ENCODE assay signal across 8 cellular contexts in the genomic region with DNA sequence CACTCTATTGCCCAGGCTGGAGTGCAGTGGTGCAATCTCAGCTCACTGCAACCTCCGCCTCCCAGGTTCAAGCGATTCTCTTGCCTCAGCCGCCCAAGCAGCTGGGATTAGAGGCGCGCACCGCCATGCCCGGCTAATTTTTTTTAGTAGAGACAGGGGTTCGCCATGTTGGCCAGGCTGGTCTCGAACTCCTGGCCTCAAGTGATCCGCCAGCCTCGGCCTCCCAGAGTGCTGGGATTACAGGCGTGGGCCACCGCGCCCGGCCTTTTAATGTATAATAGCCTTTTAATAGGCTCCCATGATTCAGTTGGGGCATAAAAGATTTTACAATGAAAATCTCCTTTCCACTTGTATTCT. TPM values are rescaled to one million over a fixed set of nuclear protein-coding genes. Genes with fewer than 3 reads are reported as not detected.
DNase-seq lines count a peak whose midpoint lies in the region; ATAC-seq and TF ChIP-seq lines count a peak whose summit lies in the region.
"Not testable (repeated sequence)": the region's sequence is repeated elsewhere in the genome, so short reads cannot be mapped to it uniquely, and the experiment has no call there.

No MANE protein-coding gene starts in this region.

- not testable (repeated sequence) for H3K9me2 ChIP-seq in DOHH2 (replicated peaks; ENCODE audit: control insufficient read depth, low read length)

- intact Hi-C loops in gastrocnemius medialis (cut with DNase I; ENCODE audit: low total_unique reads); upper lobe of right lung (cut with DNase I): not testable (repeated sequence)

- not testable (repeated sequence) for H3K27ac Mint-ChIP-seq in activated naive CD4-positive, alpha-beta T cell treated with anti-CD3 and anti-CD28 coated beads, Interleukin-2, amount 50 U/mL, for 24 hours

- not testable (repeated sequence) for H3K27me3 ChIP-seq in DOHH2 (ENCODE audit: control insufficient read depth, low read length); RWPE2 (ENCODE audit: insufficient read depth, poor library complexity, severe bottlenecking); ectodermal cell (ENCODE audit: control insufficient read depth, insufficient read depth, low read length, poor library complexity, severe bottlenecking); mucosa of rectum (ENCODE audit: control insufficient read depth in 2 of 2, insufficient read depth in 2 of 2, low read length in 2 of 2); gastrocnemius medialis; upper lobe of right lung

- H3F3A ChIP-seq in DOHH2 (ENCODE audit: control insufficient read depth, insufficient read depth) = not testable (repeated sequence)

- H3K9me3 ChIP-seq in DOHH2 (ENCODE audit: control insufficient read depth, insufficient read depth, low read length); RWPE2 (ENCODE audit: severe bottlenecking); ectodermal cell (ENCODE audit: control insufficient read depth, low read length); mucosa of rectum (ENCODE audit: control insufficient read depth in 2 of 2, low read length in 2 of 2); gastrocnemius medialis; upper lobe of right lung: not testable (repeated sequence)

- TF ChIP-seq CTCF in DOHH2 (IDR thresholded peaks at IDR 0.05; ENCODE audit: low read depth, low read length, poor library complexity, severe bottlenecking); RWPE2 (IDR thresholded peaks at IDR 0.05; ENCODE audit: poor library complexity, severe bottlenecking); gastrocnemius medialis (IDR thresholded peaks at IDR 0.05 in 4 of 5, conservative IDR thresholded peaks at IDR 0.05 in 1 of 5); upper lobe of right lung (IDR thresholded peaks at IDR 0.05): not testable (repeated sequence)

- not testable (repeated sequence) for H3K36me3 ChIP-seq in DOHH2 (ENCODE audit: control insufficient read depth, low read length); RWPE2 (ENCODE audit: low read depth); ectodermal cell (ENCODE audit: control insufficient read depth, insufficient read depth, low read length); mucosa of rectum (ENCODE audit: control insufficient read depth in 2 of 2, insufficient read depth in 2 of 2, low read length in 2 of 2); gastrocnemius medialis; upper lobe of right lung

- peaks cover 63% of the 10 kb centered on the region for H3K4me1 Mint-ChIP-seq in activated naive CD4-positive, alpha-beta T cell treated with anti-CD3 and anti-CD28 coated beads, Interleukin-2, amount 50 U/mL, for 24 hours

- not testable (repeated sequence) for H4K20me1 ChIP-seq in DOHH2 (ENCODE audit: control insufficient read depth, insufficient read depth, low read depth, low read length)

- not testable (repeated sequence) for ATAC-seq in RWPE2 (ENCODE audit: low read depth); gastrocnemius medialis; upper lobe of right lung

- H3K4me3 ChIP-seq in DOHH2 (ENCODE audit: low read length) = peak overlapping the region; percentile 73
- H3K4me3 ChIP-seq in RWPE2 (ENCODE audit: severe bottlenecking) = peak overlapping the region; percentile 28
- peak overlapping the region; percentile 24 for H3K4me3 ChIP-seq in ectodermal cell (ENCODE audit: insufficient read depth, low read depth, low read length)
- H3K4me3 ChIP-seq in iPS-11a (ENCODE audit: low read depth, low read length) = peak overlapping the region; percentile 33
- H3K4me3 ChIP-seq in mucosa of rectum (ENCODE audit: low read length in 2 of 2) = peak overlapping the region; percentile 62 to 71
- H3K4me3 ChIP-seq in gastrocnemius medialis = peak overlapping the region; percentile 47 to 55 (median 53)
- peak overlapping the region; percentile 34 for H3K4me3 ChIP-seq in upper lobe of right lung

- peak overlapping the region; percentile 62 for H3K4me3 Mint-ChIP-seq in activated naive CD4-positive, alpha-beta T cell treated with anti-CD3 and anti-CD28 coated beads, Interleukin-2, amount 50 U/mL, for 24 hours

- H3K79me2 ChIP-seq in DOHH2 (ENCODE audit: control insufficient read depth, low read length) = not testable (repeated sequence)

- DNase-seq in RWPE2 (ENCODE audit: low spot score); gastrocnemius medialis; upper lobe of right lung: not testable (repeated sequence)

- H3K4me1 ChIP-seq in DOHH2 (ENCODE audit: control insufficient read depth, low read length) (peaks cover 35% of the 10 kb centered on the region), RWPE2 (ENCODE audit: insufficient read depth, poor library complexity, severe bottlenecking) (peaks cover 11% of the 10 kb centered on the region), mucosa of rectum (ENCODE audit: control insufficient read depth in 2 of 2, insufficient read depth in 2 of 2, low read length in 2 of 2) (peaks cover 18 to 25% of the 10 kb centered on the region in 2 donors), gastrocnemius medialis (peaks cover 7 to 14% of the 10 kb centered on the region in 2 donors), upper lobe of right lung (peaks cover 26% of the 10 kb centered on the region)
- not testable (repeated sequence) for H3K4me1 ChIP-seq in ectodermal cell (ENCODE audit: control insufficient read depth, insufficient read depth, low read length)

- peak overlapping the region; percentile 85 for H3K4me2 ChIP-seq in DOHH2 (ENCODE audit: low read length)

- WGBS in ectodermal cell, 2 experiments = 77 to 82% methylated on average over 15 of the region's 15 CpGs

- not testable (repeated sequence) for H3K27me3 Mint-ChIP-seq in activated naive CD4-positive, alpha-beta T cell treated with anti-CD3 and anti-CD28 coated beads, Interleukin-2, amount 50 U/mL, for 24 hours

- H3K27ac ChIP-seq in DOHH2 (ENCODE audit: low read depth, low read length); ectodermal cell (ENCODE audit: insufficient read depth, low read depth, low read length, poor library complexity, severe bottlenecking): not testable (repeated sequence)
- H3K27ac ChIP-seq in RWPE2 (ENCODE audit: poor library complexity, severe bottlenecking) = peak overlapping the region; percentile 89
- H3K27ac ChIP-seq in mucosa of rectum (ENCODE audit: low read depth in 2 of 2, low read length in 2 of 2) = peak overlapping the region; percentile 97
- H3K27ac ChIP-seq in gastrocnemius medialis = peak overlapping the region; percentile 65 to 77 (median 73)
- H3K27ac ChIP-seq in upper lobe of right lung = peak overlapping the region; percentile 63

- in situ Hi-C loops in gastrocnemius medialis (cut with MboI; ENCODE audit: low sequenced_read_pairs in 4 of 4) = not testable (repeated sequence)

- TF ChIP-seq POLR2A in gastrocnemius medialis (IDR thresholded peaks at IDR 0.05) = not testable (repeated sequence)

- H3K9ac ChIP-seq in mucosa of rectum (ENCODE audit: low read depth in 1 of 2, low read length in 2 of 2) = peak overlapping the region; percentile 72 to 88

- H3K9me3 Mint-ChIP-seq in activated naive CD4-positive, alpha-beta T cell treated with anti-CD3 and anti-CD28 coated beads, Interleukin-2, amount 50 U/mL, for 24 hours = not testable (repeated sequence)

- not testable (repeated sequence) for H3K36me3 Mint-ChIP-seq in activated naive CD4-positive, alpha-beta T cell treated with anti-CD3 and anti-CD28 coated beads, Interleukin-2, amount 50 U/mL, for 24 hours

RNA-seq across cellular contexts. Expression of a gene that starts 21.8 kb away (rescaled TPM):
- 179 TPM for polyA plus RNA-seq in ectodermal cell (2013, experiment 1 of 4)
- 216 TPM for polyA plus RNA-seq in ectodermal cell (2013, experiment 2 of 4)
- polyA plus RNA-seq in ectodermal cell (2013, experiment 3 of 4) = 128 TPM
- 141 TPM for polyA plus RNA-seq in ectodermal cell (2013, experiment 4 of 4)
- total RNA-seq in gastrocnemius medialis (100 to 1,000 TPM in 3 of 4 donors, 10 to 100 TPM in 1; 38.9 to 115 (median 104) TPM), upper lobe of right lung (842 TPM)
